In genomic region chr7:92296235-92296634, GRCh38 we compare ENCODE assay signal across 13 cellular contexts.
"Had no signal": no experiment of that assay in that cellular context is flagged by ENCODE, and none has a peak within 500 bp of the region (broad histone marks: within the 10 kb centered on the region; RNA-seq: fewer than 3 reads in every experiment).

No MANE protein-coding gene starts in this region.

- H3K4me1 ChIP-seq: breast epithelium had no signal

- ATAC-seq: activated T-helper 17 cell treated with anti-CD3 and anti-CD28 coated beads, Interleukin-2, amount 50 U/mL, for 72 hours; naive thymus-derived CD4-positive, alpha-beta T cell; stimulated activated naive B cell treated with anti-CD40 and anti-IgM and Interleukin-4, amounts not matched to agents 10 μg/mL and 1 μg/mL and 100 μg/mL, for 72 hours had no signal

- H3K9me3 Mint-ChIP-seq: activated B cell treated with CpG ODN at 0.5 μM for 24 hours; activated CD4-positive, alpha-beta memory T cell treated with anti-CD3 and anti-CD28 coated beads, Interleukin-2, amount 10 ng/mL, durations not matched to agents 7 days and 5 days; activated T-helper 17 cell treated with anti-CD3 and anti-CD28 coated beads, Interleukin-2, amount 50 U/mL, for 72 hours; memory B cell; naive thymus-derived CD4-positive, alpha-beta T cell; stimulated activated naive B cell treated with anti-CD40 and anti-IgM and Interleukin-4, amounts not matched to agents 10 μg/mL and 1 μg/mL and 100 μg/mL, for 72 hours had no signal

- DNase-seq: activated B cell treated with CpG ODN at 0.5 μM for 24 hours; activated CD4-positive, alpha-beta memory T cell treated with anti-CD3 and anti-CD28 coated beads, Interleukin-2, amount 10 ng/mL, durations not matched to agents 7 days and 5 days; activated CD4-positive, alpha-beta T cell treated with anti-CD3 and anti-CD28 coated beads for 4 hours; activated naive CD4-positive, alpha-beta T cell treated with anti-CD3 and anti-CD28 coated beads, Interleukin-2, amount 50 U/mL, for 16 hours; activated T-cell treated with anti-CD3 and anti-CD28 coated beads, Interleukin-2, amount 50 U/mL, for 1 hour; foreskin melanocyte; kidney glomerular epithelial cell; naive thymus-derived CD4-positive, alpha-beta T cell; retina; stimulated activated naive B cell treated with anti-CD40 and anti-IgM and Interleukin-4, amounts not matched to agents 10 μg/mL and 1 μg/mL and 100 μg/mL, for 72 hours had no signal

- H3K4me3 ChIP-seq: breast epithelium had no signal

- H3K27me3 ChIP-seq: breast epithelium had no signal

- H3K27me3 Mint-ChIP-seq: activated B cell treated with CpG ODN at 0.5 μM for 24 hours; activated CD4-positive, alpha-beta memory T cell treated with anti-CD3 and anti-CD28 coated beads, Interleukin-2, amount 10 ng/mL, durations not matched to agents 7 days and 5 days; activated T-helper 17 cell treated with anti-CD3 and anti-CD28 coated beads, Interleukin-2, amount 50 U/mL, for 72 hours; memory B cell; naive thymus-derived CD4-positive, alpha-beta T cell; stimulated activated naive B cell treated with anti-CD40 and anti-IgM and Interleukin-4, amounts not matched to agents 10 μg/mL and 1 μg/mL and 100 μg/mL, for 72 hours had no signal

- H3K36me3 ChIP-seq: breast epithelium had no signal

- H3K27ac ChIP-seq: breast epithelium had no signal

- H3K27ac Mint-ChIP-seq: activated B cell treated with CpG ODN at 0.5 μM for 24 hours; activated CD4-positive, alpha-beta memory T cell treated with anti-CD3 and anti-CD28 coated beads, Interleukin-2, amount 10 ng/mL, durations not matched to agents 7 days and 5 days; activated T-helper 17 cell treated with anti-CD3 and anti-CD28 coated beads, Interleukin-2, amount 50 U/mL, for 72 hours; memory B cell; stimulated activated naive B cell treated with anti-CD40 and anti-IgM and Interleukin-4, amounts not matched to agents 10 μg/mL and 1 μg/mL and 100 μg/mL, for 72 hours had no signal

- H3K9me3 ChIP-seq: breast epithelium had no signal

- H3K4me3 Mint-ChIP-seq: activated B cell treated with CpG ODN at 0.5 μM for 24 hours; activated CD4-positive, alpha-beta memory T cell treated with anti-CD3 and anti-CD28 coated beads, Interleukin-2, amount 10 ng/mL, durations not matched to agents 7 days and 5 days; activated T-helper 17 cell treated with anti-CD3 and anti-CD28 coated beads, Interleukin-2, amount 50 U/mL, for 72 hours; memory B cell; naive thymus-derived CD4-positive, alpha-beta T cell; stimulated activated naive B cell treated with anti-CD40 and anti-IgM and Interleukin-4, amounts not matched to agents 10 μg/mL and 1 μg/mL and 100 μg/mL, for 72 hours had no signal
